ENCODE assay signal across 8 cellular contexts in genomic region chr7:130205084-130205947, GRCh38. TPM values are rescaled to one million over a fixed set of nuclear protein-coding genes. Genes with fewer than 3 reads are reported as not detected.
A peak's percentile ranks its signal among the peaks of the same experiment; 100 is the strongest.
DNase-seq lines count a peak whose midpoint lies in the region; ATAC-seq and TF ChIP-seq lines count a peak whose summit lies in the region.

TSS of gene TMEM209 (minus strand) at chr7:130205406. CDS start at chr7:130205375, 31 bp downstream.

- peak within 1 kb of the TSS; percentile 99 for H3K4me3 Mint-ChIP-seq in T-helper 2 cell treated with Interferon-gamma antibody and Interleukin-4, amounts not matched to agents 5 μg/mL and 100 μg/mL, for 36 hours

- no peaks in the 10 kb centered on the region for H3K9me3 Mint-ChIP-seq in T-helper 2 cell treated with Interferon-gamma antibody and Interleukin-4, amounts not matched to agents 5 μg/mL and 100 μg/mL, for 36 hours

- TF ChIP-seq CTCF in ascending aorta (IDR thresholded peaks at IDR 0.05) (no peak), vagina (IDR thresholded peaks at IDR 0.05) (no peak)

- ATAC-seq in GM18502 (IDR thresholded peaks at IDR 0.05; ENCODE audit: poor library complexity, unreplicated experiment) (peak; percentile 98), HG02970 (IDR thresholded peaks at IDR 0.05; ENCODE audit: low FRiP score, unreplicated experiment) (peak; percentile 88), right cardiac atrium (peak; percentile 99)

- intact Hi-C loops in ascending aorta (cut with DNase I) (loop anchor here (2.0 kb wide), 4 partner anchors 63 to 463 kb away; partner anchors contain the start of genes CEP41, COPG2 and KLHDC10), right cardiac atrium (cut with DNase I) (no loop called here), vagina (cut with DNase I) (no loop called here)

- 11% methylated on average over 44 of the region's 44 CpGs for WGBS in right cardiac atrium

- peaks cover 24% of the 10 kb centered on the region for H3K36me3 Mint-ChIP-seq in T-helper 2 cell treated with Interferon-gamma antibody and Interleukin-4, amounts not matched to agents 5 μg/mL and 100 μg/mL, for 36 hours (ENCODE audit: low read depth)

- TF ChIP-seq POLR2A in vagina (IDR thresholded peaks at IDR 0.05): peak in 1 of 2 donors; percentile 24

- H3K4me3 ChIP-seq in ascending aorta (peak within 1 kb of the TSS; percentile 69 to 83), right cardiac atrium (ENCODE audit: low read length) (peak within 1 kb of the TSS; percentile 91), vagina (peak within 1 kb of the TSS; percentile 76 to 81)

- H3K4me1 ChIP-seq in ascending aorta: peaks cover 0 to 5% of the 10 kb centered on the region in 2 donors
- H3K4me1 ChIP-seq in right cardiac atrium (ENCODE audit: control insufficient read depth, insufficient read depth, low read length): no peaks in the 10 kb centered on the region
- peaks cover 11% of the 10 kb centered on the region for H3K4me1 ChIP-seq in vagina

- H3K27me3 ChIP-seq in ascending aorta (no peaks in the 10 kb centered on the region), right cardiac atrium (ENCODE audit: control insufficient read depth, insufficient read depth) (no peaks in the 10 kb centered on the region), vagina (no peaks in the 10 kb centered on the region)

- peak within 1 kb of the TSS; percentile 98 for H3K27ac Mint-ChIP-seq in T-helper 2 cell treated with Interferon-gamma antibody and Interleukin-4, amounts not matched to agents 5 μg/mL and 100 μg/mL, for 36 hours

- H3K4me1 Mint-ChIP-seq in T-helper 2 cell treated with Interferon-gamma antibody and Interleukin-4, amounts not matched to agents 5 μg/mL and 100 μg/mL, for 36 hours (ENCODE audit: low read depth): peaks cover 20% of the 10 kb centered on the region

- DNase-seq in NCI-H1930 (lab: John Stamatoyannopoulos, UW): peak; percentile 97
- peak; percentile 95 for DNase-seq in T-helper 2 cell treated with Interferon-gamma antibody and Interleukin-4, amounts not matched to agents 5 μg/mL and 100 μg/mL, for 36 hours (ENCODE audit: low spot score)
- DNase-seq in ascending aorta (ENCODE audit: low spot score in 2 of 2): peak; percentile 83 to 97
- peak; percentile 96 to 98 (median 98) for DNase-seq in right cardiac atrium
- DNase-seq in pulmonary artery endothelial cell (ENCODE audit: low read depth, low spot score): peak; percentile 89
- peak in 1 of 2 donors; percentile 96 for DNase-seq in vagina (ENCODE audit: extremely low spot score in 2 of 2)

- no peaks in the 10 kb centered on the region for H3K27me3 Mint-ChIP-seq in T-helper 2 cell treated with Interferon-gamma antibody and Interleukin-4, amounts not matched to agents 5 μg/mL and 100 μg/mL, for 36 hours (ENCODE audit: low read depth)

- H3K27ac ChIP-seq in ascending aorta (peak within 1 kb of the TSS; percentile 77 to 95), right cardiac atrium (ENCODE audit: low read length) (peak within 1 kb of the TSS; percentile 97), vagina (peak within 1 kb of the TSS; percentile 89)

- H3K36me3 ChIP-seq in ascending aorta (peaks cover 7 to 15% of the 10 kb centered on the region in 2 donors), vagina (peaks cover 0 to 25% of the 10 kb centered on the region in 2 donors)

- no peaks in the 10 kb centered on the region for H3K9me3 ChIP-seq in ascending aorta
- H3K9me3 ChIP-seq in right cardiac atrium (ENCODE audit: control insufficient read depth, low read length): no peaks in the 10 kb centered on the region
- H3K9me3 ChIP-seq in vagina: no peaks in the 10 kb centered on the region

RNA-seq across cellular contexts. Expression of gene TMEM209, which starts in this region (rescaled TPM):
- total RNA-seq in ascending aorta (5.3 TPM), right cardiac atrium (1 to 10 TPM; 8.9 to 9.8 (median 9.3) TPM), pulmonary artery endothelial cell (8.3 and 10.2 TPM in 2 replicates), vagina (10.8 TPM)
- 5.2 TPM for polyA plus RNA-seq in right cardiac atrium
